31 cellular contexts compared by ENCODE assay signal in genomic region chr1:217812175-217812574, GRCh38.
"Had no signal": no experiment of that assay in that cellular context is flagged by ENCODE, and none has a peak within 500 bp of the region (broad histone marks: within the 10 kb centered on the region; RNA-seq: fewer than 3 reads in every experiment).

No MANE protein-coding gene starts in this region.

- H3K9me3 ChIP-seq: esophagus squamous epithelium had no signal

- H3K4me3 Mint-ChIP-seq: activated CD4-positive, alpha-beta T cell treated with anti-CD3 and anti-CD28 coated beads, Interleukin-2, amount 10 ng/mL, durations not matched to agents 7 days and 5 days; activated CD8-positive, alpha-beta T cell treated with anti-CD3 and anti-CD28 coated beads for 36 hours; activated naive CD8-positive, alpha-beta T cell; activated T-cell treated with anti-CD3 and anti-CD28 coated beads, Interleukin-2, amount 50 U/mL, for 4 hours; activated T-helper 17 cell treated with anti-CD3 and anti-CD28 coated beads, Interleukin-2, amount 50 U/mL, for 72 hours; central memory CD8-positive, alpha-beta T cell; effector memory CD8-positive, alpha-beta T cell; WTC11 had no signal

- H3K36me3 ChIP-seq: brain microvascular endothelial cell, esophagus squamous epithelium had no signal

- H3K27ac ChIP-seq: brain microvascular endothelial cell, coronary artery, epithelial cell of prostate, esophagus squamous epithelium, VCaP had no signal

- H3K4me3 ChIP-seq: coronary artery, esophagus squamous epithelium had no signal

- H3K27me3 Mint-ChIP-seq: activated CD4-positive, alpha-beta T cell treated with anti-CD3 and anti-CD28 coated beads, Interleukin-2, amount 10 ng/mL, durations not matched to agents 7 days and 5 days; activated CD8-positive, alpha-beta T cell treated with anti-CD3 and anti-CD28 coated beads for 36 hours; activated naive CD8-positive, alpha-beta T cell; activated T-helper 17 cell treated with anti-CD3 and anti-CD28 coated beads, Interleukin-2, amount 50 U/mL, for 72 hours; central memory CD8-positive, alpha-beta T cell; effector memory CD8-positive, alpha-beta T cell had no signal

- H3K27me3 ChIP-seq: brain microvascular endothelial cell, esophagus squamous epithelium had no signal

- H3K36me3 Mint-ChIP-seq: activated naive CD8-positive, alpha-beta T cell; WTC11 had no signal

- H3K4me1 Mint-ChIP-seq: activated CD4-positive, alpha-beta T cell treated with anti-CD3 and anti-CD28 coated beads, Interleukin-2, amount 10 ng/mL, durations not matched to agents 7 days and 5 days; activated T-helper 17 cell treated with anti-CD3 and anti-CD28 coated beads, Interleukin-2, amount 50 U/mL, for 72 hours; central memory CD8-positive, alpha-beta T cell; WTC11 had no signal

- ATAC-seq: activated CD8-positive, alpha-beta T cell treated with anti-CD3 and anti-CD28 coated beads for 36 hours; activated T-cell treated with anti-CD3 and anti-CD28 coated beads, Interleukin-2, amount 50 U/mL, for 4 hours; activated T-helper 17 cell treated with anti-CD3 and anti-CD28 coated beads, Interleukin-2, amount 50 U/mL, for 72 hours; effector memory CD8-positive, alpha-beta T cell; WTC11 had no signal

- H3K27ac Mint-ChIP-seq: activated CD4-positive, alpha-beta T cell treated with anti-CD3 and anti-CD28 coated beads, Interleukin-2, amount 10 ng/mL, durations not matched to agents 7 days and 5 days; activated CD8-positive, alpha-beta T cell treated with anti-CD3 and anti-CD28 coated beads for 36 hours; activated naive CD8-positive, alpha-beta T cell; activated T-helper 17 cell treated with anti-CD3 and anti-CD28 coated beads, Interleukin-2, amount 50 U/mL, for 72 hours; effector memory CD8-positive, alpha-beta T cell; WTC11 had no signal

- DNase-seq: activated CD4-positive, alpha-beta T cell treated with anti-CD3 and anti-CD28 coated beads for 1 hour; activated CD4-positive, alpha-beta T cell treated with anti-CD3 and anti-CD28 coated beads for 4 hours; activated CD4-positive, alpha-beta T cell treated with anti-CD3 and anti-CD28 coated beads, Interleukin-2, amount 10 ng/mL, durations not matched to agents 7 days and 5 days; activated CD4-positive, alpha-beta T cell treated with anti-CD3 and anti-CD28 coated beads, Interleukin-2, amount 50 U/mL, for 4 hours; activated CD8-positive, alpha-beta memory T cell treated with anti-CD3 and anti-CD28 coated beads for 24 hours; activated CD8-positive, alpha-beta T cell treated with anti-CD3 and anti-CD28 coated beads for 36 hours; activated effector memory CD4-positive, alpha-beta T cell treated with Interleukin-2 at 50 U/mL for 16 hours; activated gamma-delta T cell treated with Interleukin-2 at 50 U/mL for 16 hours; activated naive CD4-positive, alpha-beta T cell treated with anti-CD3 and anti-CD28 coated beads, Interleukin-2, amount 50 U/mL, for 16 hours; activated naive CD4-positive, alpha-beta T cell treated with Interleukin-2 at 50 U/mL for 16 hours; activated T-cell treated with anti-CD3 and anti-CD28 coated beads, Interleukin-2, amount 50 U/mL, for 4 hours; amniotic stem cell; anterior cingulate cortex; brain microvascular endothelial cell; dermis blood vessel endothelial cell; effector CD4-positive, alpha-beta T cell; effector memory CD8-positive, alpha-beta T cell; esophagus squamous epithelium; foreskin melanocyte; head of caudate nucleus; T-helper 2 cell had no signal

- H3K4me1 ChIP-seq: esophagus squamous epithelium had no signal

- FAIRE-seq: astrocyte, bronchial epithelial cell, endothelial cell of umbilical vein had no signal
